In genomic region chr5:149410071-149410470, GRCh38 we compare ENCODE assay signal across 17 cellular contexts. TPM values are rescaled to one million over a fixed set of nuclear protein-coding genes. Genes with fewer than 3 reads are reported as not detected.
DNase-seq lines count a peak whose midpoint lies in the region; ATAC-seq and TF ChIP-seq lines count a peak whose summit lies in the region.
"Had no signal": no experiment of that assay in that cellular context is flagged by ENCODE, and none has a peak within 500 bp of the region (broad histone marks: within the 10 kb centered on the region; RNA-seq: fewer than 3 reads in every experiment).

No MANE protein-coding gene starts in this region.

- no peaks in the 10 kb centered on the region for H3K9me3 ChIP-seq in left ventricle myocardium inferior (replicated peaks)
- no peaks in the 10 kb centered on the region for H3K9me3 ChIP-seq in left lung
- H3K9me3 ChIP-seq in sigmoid colon: no peaks in the 10 kb centered on the region
- H3K9me3 ChIP-seq in MG63: no peaks in the 10 kb centered on the region
- H3K9me3 ChIP-seq in body of pancreas: no peaks in the 10 kb centered on the region
- H3K9me3 ChIP-seq: SJSA1 had no signal

- peaks cover 47% of the 10 kb centered on the region for H3K4me1 ChIP-seq in left ventricle myocardium inferior
- H3K4me1 ChIP-seq in left lung: peaks cover 0 to 3% of the 10 kb centered on the region in 2 donors
- H3K4me1 ChIP-seq in sigmoid colon: peaks cover 0 to 36% (median 29%) of the 10 kb centered on the region in 4 donors
- H3K4me1 ChIP-seq in body of pancreas: no peaks in the 10 kb centered on the region

- TF ChIP-seq EP300 in sigmoid colon (IDR thresholded peaks at IDR 0.05): no peak

- TF ChIP-seq CTCF in left ventricle myocardium inferior (IDR thresholded peaks at IDR 0.05; ENCODE audit: borderline replicate concordance) (no peak), left lung (IDR thresholded peaks at IDR 0.05) (no peak), sigmoid colon (IDR thresholded peaks at IDR 0.05) (no peak), body of pancreas (IDR thresholded peaks at IDR 0.05) (no peak)

- H3K36me3 ChIP-seq in left ventricle myocardium inferior: peaks cover 3% of the 10 kb centered on the region
- H3K36me3 ChIP-seq in left lung: no peaks in the 10 kb centered on the region
- H3K36me3 ChIP-seq in sigmoid colon: peaks cover 77 to 82% (median 78%) of the 10 kb centered on the region in 4 donors
- no peaks in the 10 kb centered on the region for H3K36me3 ChIP-seq in MG63
- H3K36me3 ChIP-seq in body of pancreas (replicated peaks in 1 of 2; ENCODE audit: insufficient read depth in 1 of 2, low read depth in 2 of 2): no peaks in the 10 kb centered on the region

- ATAC-seq in Right ventricle myocardium inferior (no peak), left lung (no peak), body of pancreas (no peak), HG02759 (IDR thresholded peaks at IDR 0.05; ENCODE audit: unreplicated experiment) (no peak), GM18907 (IDR thresholded peaks at IDR 0.05; ENCODE audit: unreplicated experiment) (no peak)

- no peaks in the 10 kb centered on the region for H3K27me3 ChIP-seq in left ventricle myocardium inferior (ENCODE audit: low read depth)
- H3K27me3 ChIP-seq in left lung: no peaks in the 10 kb centered on the region
- H3K27me3 ChIP-seq in sigmoid colon: no peaks in the 10 kb centered on the region
- H3K27me3 ChIP-seq in MG63: no peaks in the 10 kb centered on the region
- H3K27me3 ChIP-seq in body of pancreas: no peaks in the 10 kb centered on the region
- H3K27me3 ChIP-seq: SJSA1 had no signal

- H3K27ac ChIP-seq in left ventricle myocardium inferior (replicated peaks) (peak overlapping the region; percentile 95), left lung (peak overlapping the region; percentile 18 to 79), sigmoid colon (peak overlapping the region; percentile 96 to 98 (median 98)), body of pancreas (peak overlapping the region in 1 of 4 donors; percentile 1)
- H3K27ac ChIP-seq: SJSA1 had no signal

- TF ChIP-seq POLR2A in sigmoid colon (IDR thresholded peaks at IDR 0.05) (no peak), body of pancreas (IDR thresholded peaks at IDR 0.05) (no peak)

- peak overlapping the region; percentile 63 for H3K4me3 ChIP-seq in left ventricle myocardium inferior
- H3K4me3 ChIP-seq in left lung: peak overlapping the region; percentile 35 to 44
- peak overlapping the region; percentile 75 to 95 (median 84) for H3K4me3 ChIP-seq in sigmoid colon
- H3K4me3 ChIP-seq in MG63: no peak overlapping the region
- no peak overlapping the region for H3K4me3 ChIP-seq in body of pancreas

- DNase-seq in left ventricle myocardium inferior (no peak), Right ventricle myocardium inferior (ENCODE audit: missing footprints) (no peak), left lung (no peak), sigmoid colon (peak; percentile 56), MG63 (no peak), body of pancreas (no peak)
- DNase-seq: ACHN; activated naive CD4-positive, alpha-beta T cell treated with anti-CD3 and anti-CD28 coated beads for 36 hours; Calu3; MM.1S; retina; stimulated activated naive CD4-positive, alpha-beta T cell had no signal

- 81 to 88% methylated on average over 7 of the region's 7 CpGs for WGBS in sigmoid colon, 2 donors
- WGBS in body of pancreas, 2 donors: 77 to 86% methylated on average over 1 to 7 of the region's 7 CpGs

- intact Hi-C loops in left ventricle myocardium inferior (cut with micrococcal nuclease): no loop called here
- intact Hi-C loops in Right ventricle myocardium inferior (cut with DNase I): no loop called here
- intact Hi-C loops in left lung (cut with DNase I): no loop called here
- intact Hi-C loops in sigmoid colon (cut with DNase I): no loop called here
- intact Hi-C loops in body of pancreas (cut with DNase I): no loop called here

RNA-seq across cellular contexts. Expression of gene IL17B, which starts 31.0 kb away (rescaled TPM):
- total RNA-seq in left ventricle myocardium inferior (not detected), Right ventricle myocardium inferior (not detected), left lung (under 1 TPM in 1 of 2 donors, not detected in 1; 0.42 TPM), sigmoid colon (1 to 10 TPM; 3.0 to 9.6 (median 5.6) TPM), body of pancreas (not detected)
- polyA plus RNA-seq in sigmoid colon: under 1 TPM in 1 of 3 donors, not detected in 2; 0.82 TPM
- not detected in 2 replicates for total RNA-seq in MG63 (2014; rRNA removed; shearing (Covaris generic); ENCODE audit: low replicate concordance)
- total RNA-seq: activated CD8-positive, alpha-beta memory T cell treated with anti-CD3 and anti-CD28 coated beads for 36 hours; activated naive CD4-positive, alpha-beta T cell treated with anti-CD3 and anti-CD28 coated beads for 36 hours; Calu3; epithelial cell of proximal tubule had no signal

RNA-seq across cellular contexts. Expression of gene PCYOX1L, which starts 52.2 kb away (rescaled TPM):
- total RNA-seq in left ventricle myocardium inferior (3.2 TPM), Right ventricle myocardium inferior (2.7 TPM), left lung (10 to 100 TPM in 1 of 2 donors, 1 to 10 TPM in 1; 9.0 to 10.5 TPM), sigmoid colon (1 to 10 TPM; 2.5 to 3.9 (median 3.5) TPM), body of pancreas (1 to 10 TPM; 3.9 to 5.6 TPM)
- polyA plus RNA-seq in sigmoid colon: 1 to 10 TPM in 2 of 3 donors, under 1 TPM in 1; 0.69 to 7.4 (median 1.2) TPM
- total RNA-seq in MG63 (2014; rRNA removed; shearing (Covaris generic); ENCODE audit: low replicate concordance): 6.4 and 16.6 TPM in 2 replicates

Comparison
In these comparisons a context has a peak if more than half of its experiments do, and no peak if none do; other contexts are left out.
1. H3K4me3 ChIP-seq: peak in left ventricle myocardium inferior (single experiment), left lung (2 of 2) and sigmoid colon (4 of 4); none in MG63 (single experiment) and body of pancreas (0 of 2).